Comparison of ENCODE assay signal across 15 cellular contexts in the genomic region with DNA sequence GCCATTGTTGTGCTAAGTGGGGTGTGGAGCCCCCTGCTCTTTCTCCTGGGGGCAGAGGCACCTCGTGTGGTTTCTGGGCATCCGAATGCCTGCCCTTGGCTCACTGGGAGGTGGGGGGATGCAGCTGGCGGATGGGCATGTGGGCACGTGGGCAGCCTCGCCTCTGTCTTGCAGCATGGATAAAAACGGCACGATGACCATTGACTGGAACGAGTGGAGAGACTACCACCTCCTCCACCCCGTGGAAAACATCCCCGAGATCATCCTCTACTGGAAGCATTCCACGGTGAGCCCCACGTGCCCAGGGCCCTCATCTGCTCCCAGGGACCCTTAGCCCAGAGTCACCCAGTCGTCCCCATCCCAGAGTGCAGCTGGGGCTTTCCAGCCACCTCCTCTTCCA. TPM values are rescaled to one million over a fixed set of nuclear protein-coding genes. Genes with fewer than 3 reads are reported as not detected.
A peak's percentile ranks its signal among the peaks of the same experiment; 100 is the strongest.
DNase-seq lines count a peak whose midpoint lies in the region; ATAC-seq and TF ChIP-seq lines count a peak whose summit lies in the region.
"Had no signal": no experiment of that assay in that cellular context is flagged by ENCODE, and none has a peak within 500 bp of the region (broad histone marks: within the 10 kb centered on the region; RNA-seq: fewer than 3 reads in every experiment).

No MANE protein-coding gene starts in this region.

- ATAC-seq in Right ventricle myocardium superior (ENCODE audit: poor library complexity): no peak
- no peak for ATAC-seq in heart right ventricle
- no peak for ATAC-seq in upper lobe of left lung (ENCODE audit: low FRiP score in 2 of 2)

- 87 to 88% methylated on average over 13 of the region's 13 CpGs for WGBS in heart right ventricle, 2 donors
- WGBS in upper lobe of left lung, 2 donors: 75 to 78% methylated on average over 4 to 13 of the region's 13 CpGs

- H3K36me3 ChIP-seq in heart right ventricle (peaks cover 7 to 71% (median 46%) of the 10 kb centered on the region in 9 donors), upper lobe of left lung (peaks cover 20 to 66% (median 58%) of the 10 kb centered on the region in 4 donors)

- no peaks in the 10 kb centered on the region for H3K36me3 Mint-ChIP-seq in neural crest cell (ENCODE audit: low read depth)
- H3K36me3 Mint-ChIP-seq: IgD-negative memory B cell had no signal

- TF ChIP-seq CTCF in heart right ventricle (IDR thresholded peaks at IDR 0.05) (no peak), dorsolateral prefrontal cortex (IDR thresholded peaks at IDR 0.05 in 54 of 56, conservative IDR thresholded peaks at IDR 0.05 in 2 of 56; ENCODE audit: low read depth in 1 of 56, partially characterized antibody in 56 of 56) (no peak), neural crest cell (conservative IDR thresholded peaks at IDR 0.05) (no peak), upper lobe of left lung (IDR thresholded peaks at IDR 0.05) (no peak)

- H3K27ac ChIP-seq in heart right ventricle (peak overlapping the region in 4 of 10 donors; percentile 25 to 97 (median 92)), dorsolateral prefrontal cortex (peak overlapping the region in 31 of 59 donors; percentile 3 to 93 (median 30)), upper lobe of left lung (peak overlapping the region; percentile 2 to 95 (median 74))

- peak overlapping the region; percentile 19 for H3K27ac Mint-ChIP-seq in neural crest cell (ENCODE audit: unreplicated experiment)

- H3K4me3 ChIP-seq in heart right ventricle (peak overlapping the region in 1 of 10 donors; percentile 8), dorsolateral prefrontal cortex (peak overlapping the region in 3 of 59 donors; percentile 13 to 69 (median 60)), upper lobe of left lung (peak overlapping the region in 1 of 4 donors; percentile 56)

- TF ChIP-seq POLR2A in upper lobe of left lung (IDR thresholded peaks at IDR 0.05): no peak

- intact Hi-C loops in Right ventricle myocardium superior (cut with DNase I): no loop called here
- intact Hi-C loops in heart right ventricle (cut with DNase I): no loop called here
- intact Hi-C loops in dorsolateral prefrontal cortex (cut with DNase I): no loop called here

- H3K4me1 Mint-ChIP-seq in neural crest cell: peaks cover 28% of the 10 kb centered on the region

- H3K9me3 ChIP-seq in heart right ventricle (no peaks in the 10 kb centered on the region), upper lobe of left lung (no peaks in the 10 kb centered on the region)

- H3K27me3 ChIP-seq in heart right ventricle (no peaks in the 10 kb centered on the region), dorsolateral prefrontal cortex (no peaks in the 10 kb centered on the region), upper lobe of left lung (no peaks in the 10 kb centered on the region)

- H3K4me1 ChIP-seq in heart right ventricle (peaks cover 31 to 61% (median 56%) of the 10 kb centered on the region in 9 donors), upper lobe of left lung (peaks cover 44 to 74% (median 63%) of the 10 kb centered on the region in 4 donors)

- no peaks in the 10 kb centered on the region for H3K9me3 Mint-ChIP-seq in neural crest cell
- H3K9me3 Mint-ChIP-seq: IgD-negative memory B cell had no signal

- DNase-seq in Right ventricle myocardium superior (peak; percentile 23), heart right ventricle (no peak), dorsolateral prefrontal cortex (no peak), neural crest cell (ENCODE audit: low read depth, low spot score) (no peak), upper lobe of left lung (no peak), SKM-1 (lab: John Stamatoyannopoulos, UW; ENCODE audit: unreplicated experiment) (no peak), SHP77 treated with DMSO at 0.1 percent for 48 hours (lab: John Stamatoyannopoulos, UW) (no peak), LoVo (ENCODE audit: low spot score) (no peak)
- DNase-seq: activated gamma-delta T cell treated with Interleukin-2 at 50 U/mL for 16 hours; foreskin fibroblast; NCI-H1417 treated with DMSO at 0.1 percent for 48 hours; stimulated activated CD4-positive, alpha-beta T cell treated with anti-CD3 and anti-CD28 coated beads, Interleukin-4, amount 100 ng/mL, for 4 hours had no signal

- peak overlapping the region; percentile 13 for H3K4me3 Mint-ChIP-seq in neural crest cell

- H3K27me3 Mint-ChIP-seq in neural crest cell (ENCODE audit: low read depth): no peaks in the 10 kb centered on the region
- H3K27me3 Mint-ChIP-seq: IgD-negative memory B cell had no signal

- no peak for TF ChIP-seq EP300 in upper lobe of left lung (IDR thresholded peaks at IDR 0.05)

RNA-seq across cellular contexts. Expression of gene PTGES2, which starts 25.3 kb away (rescaled TPM):
- total RNA-seq in Right ventricle myocardium superior: 155 TPM
- 100 to 1,000 TPM; 117 to 166 (median 148) TPM for total RNA-seq in heart right ventricle
- 100 to 1,000 TPM; 132 to 147 TPM for polyA plus RNA-seq in heart right ventricle
- 100 to 1,000 TPM in 43 of 120 experiments, 10 to 100 TPM in 77; 59.1 to 132 (median 93.5) TPM for total RNA-seq in dorsolateral prefrontal cortex
- 63.2 and 72.2 TPM in 2 replicates for total RNA-seq in neural crest cell
- total RNA-seq in upper lobe of left lung: 100 to 1,000 TPM in 1 of 6 donors, 10 to 100 TPM in 5; 45.9 to 116 (median 61.1) TPM

RNA-seq across cellular contexts. Expression of gene SLC25A25, which starts 34.2 kb away (rescaled TPM):
- total RNA-seq in Right ventricle myocardium superior (5.0 TPM), heart right ventricle (10 to 100 TPM in 3 of 10 donors, 1 to 10 TPM in 7; 3.6 to 20.7 (median 7.5) TPM), dorsolateral prefrontal cortex (10 to 100 TPM; 17.8 to 66.6 (median 35.3) TPM), neural crest cell (13.9 and 16.8 TPM in 2 replicates), upper lobe of left lung (10 to 100 TPM; 23.6 to 40.2 (median 33.7) TPM)
- 1 to 10 TPM; 2.3 to 4.8 TPM for polyA plus RNA-seq in heart right ventricle

RNA-seq across cellular contexts. Expression of gene NAIF1, which starts 35.1 kb away (rescaled TPM):
- total RNA-seq in Right ventricle myocardium superior (4.5 TPM), heart right ventricle (1 to 10 TPM; 3.2 to 7.0 (median 5.5) TPM), dorsolateral prefrontal cortex (10 to 100 TPM in 17 of 120 experiments, 1 to 10 TPM in 103; 3.4 to 14.7 (median 7.2) TPM), neural crest cell (9.8 and 11.8 TPM in 2 replicates), upper lobe of left lung (10 to 100 TPM in 5 of 6 donors, 1 to 10 TPM in 1; 8.0 to 37.7 (median 13.0) TPM)
- polyA plus RNA-seq in heart right ventricle: 1 to 10 TPM; 4.4 to 7.2 TPM

RNA-seq across cellular contexts. Expression of gene LCN2, which starts 47.1 kb away (rescaled TPM):
- total RNA-seq in Right ventricle myocardium superior (not detected), heart right ventricle (1 to 10 TPM in 1 of 10 donors, under 1 TPM in 4, not detected in 5; 0.34 to 2.7 (median 0.45) TPM), dorsolateral prefrontal cortex (10 to 100 TPM in 1 of 120 experiments, 1 to 10 TPM in 18, under 1 TPM in 4, not detected in 97; 0.59 to 10.1 (median 1.4) TPM), neural crest cell (not detected in 2 replicates), upper lobe of left lung (100 to 1,000 TPM in 2 of 6 donors, 10 to 100 TPM in 3, 1 to 10 TPM in 1; 9.0 to 193 (median 38.2) TPM)
- 1 to 10 TPM in 1 of 2 donors, under 1 TPM in 1; 0.62 to 1.5 TPM for polyA plus RNA-seq in heart right ventricle
- total RNA-seq: activated CD8-positive, alpha-beta memory T cell treated with anti-CD3 and anti-CD28 coated beads for 36 hours; OCI-LY7 had no signal

RNA-seq across cellular contexts. Expression of gene BBLN, which starts 57.9 kb away (rescaled TPM):
- 31.3 TPM for total RNA-seq in Right ventricle myocardium superior
- 10 to 100 TPM; 29.5 to 58.2 (median 36.1) TPM for total RNA-seq in heart right ventricle
- polyA plus RNA-seq in heart right ventricle: 100 to 1,000 TPM in 1 of 2 donors, 10 to 100 TPM in 1; 70.2 to 159 TPM
- total RNA-seq in dorsolateral prefrontal cortex: 100 to 1,000 TPM in 104 of 120 experiments, 10 to 100 TPM in 16; 56.9 to 208 (median 122) TPM
- total RNA-seq in neural crest cell: 80.6 and 82.5 TPM in 2 replicates
- total RNA-seq in upper lobe of left lung: 100 to 1,000 TPM in 3 of 6 donors, 10 to 100 TPM in 3; 62.4 to 204 (median 102) TPM
